8 cellular contexts compared by ENCODE assay signal in the genomic region with DNA sequence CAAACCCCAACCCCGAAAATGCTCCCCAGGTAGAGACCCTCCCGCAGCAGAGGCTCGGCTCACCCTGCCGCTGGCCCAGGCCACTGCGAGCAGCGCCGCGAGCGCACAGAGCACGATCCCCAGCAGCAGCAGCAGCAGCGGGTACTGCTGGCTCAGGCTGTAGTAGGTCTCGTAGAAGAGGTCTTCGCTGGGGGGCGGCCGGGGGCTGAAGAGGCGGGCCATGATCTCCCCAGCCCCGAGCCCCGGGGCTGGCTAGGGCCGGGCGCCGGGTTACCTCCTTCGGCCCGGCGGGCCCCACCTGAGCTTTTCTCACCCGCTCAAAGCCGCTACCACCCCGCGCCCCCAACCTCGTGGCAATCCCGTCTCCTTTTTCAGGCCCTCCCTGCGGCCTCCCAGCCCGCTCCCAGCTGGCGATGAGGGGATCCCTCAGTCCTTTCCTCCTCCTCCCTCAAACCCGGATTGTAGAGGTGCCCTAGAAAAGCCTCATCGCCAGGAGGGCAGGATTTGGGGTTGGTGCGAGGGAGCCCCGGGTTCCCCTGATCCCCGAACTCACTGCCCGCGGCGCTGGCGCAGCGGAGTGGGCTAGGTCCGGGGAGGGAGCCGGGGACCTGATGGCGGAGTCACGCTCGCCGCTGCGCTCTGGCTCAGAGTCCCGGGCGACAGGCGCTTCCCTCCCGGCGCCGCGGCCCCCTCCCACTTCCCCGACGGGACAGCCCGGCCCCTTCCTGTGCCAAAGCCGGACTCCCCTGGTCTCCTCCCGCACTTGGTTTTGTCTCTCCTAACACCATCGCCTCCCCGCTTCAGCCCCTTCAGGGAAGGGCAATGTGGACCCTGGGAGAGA. TPM values are rescaled to one million over a fixed set of nuclear protein-coding genes. Genes with fewer than 3 reads are reported as not detected.
DNase-seq lines count a peak whose midpoint lies in the region; ATAC-seq and TF ChIP-seq lines count a peak whose summit lies in the region.

A gene (minus strand): TSS at position 641 of the 841 bp plus-strand sequence. CDS start 419 bp downstream, at position 222.

- peaks cover 15% of the 10 kb centered on the region for H3K27me3 Mint-ChIP-seq in activated T-helper 17 cell treated with anti-CD3 and anti-CD28 coated beads, Interleukin-2, amount 50 U/mL, for 72 hours

- H3K4me1 Mint-ChIP-seq in activated T-helper 17 cell treated with anti-CD3 and anti-CD28 coated beads, Interleukin-2, amount 50 U/mL, for 72 hours, result peaks cover 14% of the 10 kb centered on the region

- H3K27me3 ChIP-seq in H7 (ENCODE audit: control insufficient read depth, insufficient read depth, low read length) (peaks cover 94% of the 10 kb centered on the region), heart right ventricle (peaks cover 0 to 50% (median 25%) of the 10 kb centered on the region in 7 donors)

- ATAC-seq in activated T-helper 17 cell treated with anti-CD3 and anti-CD28 coated beads, Interleukin-2, amount 50 U/mL, for 72 hours (replicated peaks), result no peak
- ATAC-seq in heart right ventricle (peak; percentile 38 to 72 (median 62)), GM21717 (IDR thresholded peaks at IDR 0.05; ENCODE audit: unreplicated experiment) (no peak), HG03354 (IDR thresholded peaks at IDR 0.05; ENCODE audit: poor library complexity, severe bottlenecking, unreplicated experiment) (no peak)

- H3K4me1 ChIP-seq in heart right ventricle, result peaks cover 12 to 88% (median 55%) of the 10 kb centered on the region in 9 donors

- H3K4me3 ChIP-seq in H7 (ENCODE audit: insufficient read depth, low read depth, low read length) (peak within 1 kb of the TSS; percentile 57), heart right ventricle (peak within 1 kb of the TSS; percentile 47 to 88 (median 70))

- no peak for TF ChIP-seq CTCF in heart right ventricle (IDR thresholded peaks at IDR 0.05)

- DNase-seq in H7 (peak; percentile 83), heart right ventricle (peak; percentile 70 to 73), pulmonary artery endothelial cell (ENCODE audit: low read depth, low spot score) (no peak), NCI-H526 (lab: John Stamatoyannopoulos, UW) (no peak), AG08396 (ENCODE audit: low spot score) (no peak)

- intact Hi-C loops in heart right ventricle (cut with DNase I), result loop anchor here in 8 of 10 donors (1.0 to 5.0 kb wide), 7 partner anchors 32 to 343 kb away; a partner anchor contains a TSS

- H3K9me3 Mint-ChIP-seq in activated T-helper 17 cell treated with anti-CD3 and anti-CD28 coated beads, Interleukin-2, amount 50 U/mL, for 72 hours, result no peaks in the 10 kb centered on the region

- H3K9me3 ChIP-seq in heart right ventricle, result no peaks in the 10 kb centered on the region

- H3K36me3 ChIP-seq in H7 (replicated peaks; ENCODE audit: control insufficient read depth, insufficient read depth, low read length) (no peaks in the 10 kb centered on the region), heart right ventricle (peaks cover 0 to 38% (median 0%) of the 10 kb centered on the region in 9 donors)

- peak within 1 kb of the TSS; percentile 86 to 98 (median 94) for H3K27ac ChIP-seq in heart right ventricle

- peaks cover 43% of the 10 kb centered on the region for H3K36me3 Mint-ChIP-seq in activated T-helper 17 cell treated with anti-CD3 and anti-CD28 coated beads, Interleukin-2, amount 50 U/mL, for 72 hours (ENCODE audit: low read depth)

- H3K27ac Mint-ChIP-seq in activated T-helper 17 cell treated with anti-CD3 and anti-CD28 coated beads, Interleukin-2, amount 50 U/mL, for 72 hours, result no peak within 1 kb of the TSS

- WGBS in heart right ventricle, 2 donors, result 1 to 3% methylated on average over 60 to 64 of the region's 64 CpGs

- peak within 1 kb of the TSS; percentile 90 for H3K4me3 Mint-ChIP-seq in activated T-helper 17 cell treated with anti-CD3 and anti-CD28 coated beads, Interleukin-2, amount 50 U/mL, for 72 hours

RNA-seq across cellular contexts. Expression of the gene that starts here (rescaled TPM):
- total RNA-seq in H7 (2014; rRNA removed; shearing (Covaris generic)), result 0.17 TPM in 1 of 2 replicates, not detected in the other
- 10 to 100 TPM in 1 of 2 donors, 1 to 10 TPM in 1; 2.3 to 10.5 TPM for total RNA-seq in activated T-helper 17 cell treated with anti-CD3 and anti-CD28 coated beads, Interleukin-2, amount 50 U/mL, for 72 hours
- 10 to 100 TPM; 17.4 to 37.0 (median 22.9) TPM for total RNA-seq in heart right ventricle
- 100 to 1,000 TPM in 1 of 2 donors, 10 to 100 TPM in 1; 23.1 to 104 TPM for polyA plus RNA-seq in heart right ventricle
- total RNA-seq in pulmonary artery endothelial cell, result 36.3 and 41.8 TPM in 2 replicates

Comparison
In these comparisons a context has a peak if more than half of its experiments do, and no peak if none do; other contexts are left out.
1. Peak in DNase-seq and H3K4me3 ChIP-seq in H7; RNA of the gene not detected or under 1 TPM.
2. DNase-seq: peak in heart right ventricle (2 of 2); none in pulmonary artery endothelial cell (single experiment), NCI-H526 (0 of 2) and AG08396 (single experiment).
3. ATAC-seq: peak in heart right ventricle (8 of 8); none in activated T-helper 17 cell treated with anti-CD3 and anti-CD28 coated beads, Interleukin-2, amount 50 U/mL, for 72 hours (single experiment), GM21717 (single experiment) and HG03354 (single experiment).